In the genomic region with DNA sequence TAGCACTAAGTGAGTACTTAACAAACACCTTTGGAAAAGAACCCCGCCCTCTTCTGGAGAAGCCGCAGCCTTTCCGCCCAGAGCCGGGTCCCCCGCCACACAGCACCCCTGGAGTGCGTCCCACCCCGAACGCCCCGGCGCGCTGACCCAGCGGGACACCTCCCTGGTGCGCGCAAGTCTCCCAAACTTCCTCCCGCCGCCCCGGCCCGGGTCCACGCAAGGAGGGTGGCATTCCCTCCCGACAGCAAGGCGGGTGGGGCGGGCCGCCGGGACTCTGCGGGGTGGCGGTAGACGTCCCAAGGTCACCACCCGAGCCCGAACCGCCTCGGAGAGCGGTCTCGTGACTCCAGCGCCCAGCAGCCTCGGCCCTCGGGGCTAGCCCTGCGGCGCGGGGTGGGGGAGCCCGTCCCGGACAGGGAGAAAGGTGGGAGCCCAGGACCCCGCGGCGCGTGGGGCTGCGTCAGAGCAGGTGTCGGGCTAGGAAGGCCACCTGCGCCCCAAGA, we compare ENCODE assay signal across 8 cellular contexts. TPM values are rescaled to one million over a fixed set of nuclear protein-coding genes. Genes with fewer than 3 reads are reported as not detected.
DNase-seq lines count a peak whose midpoint lies in the region; ATAC-seq and TF ChIP-seq lines count a peak whose summit lies in the region.

No MANE protein-coding gene starts in this region.

- DNase-seq in Ammon's horn (ENCODE audit: low spot score) (peak; percentile 22), left ventricle myocardium inferior (peak; percentile 54), posterior cingulate gyrus (peak in 9 of 10 donors; percentile 6 to 87 (median 32)), SHP77 treated with DMSO at 0.1 percent for 48 hours (lab: John Stamatoyannopoulos, UW) (no peak)

- peaks cover 8% of the 10 kb centered on the region for H3K36me3 ChIP-seq in left ventricle myocardium inferior

- peak overlapping the region; percentile 99 for H3K4me3 ChIP-seq in left ventricle myocardium inferior

- peaks cover 48% of the 10 kb centered on the region for H3K4me1 ChIP-seq in left ventricle myocardium inferior

- 0 to 1% (median 1%) methylated on average over 41 to 48 of the region's 48 CpGs for WGBS in adipose tissue, 3 donors

- H3K27me3 ChIP-seq in left ventricle myocardium inferior (ENCODE audit: low read depth), result no peaks in the 10 kb centered on the region

- ATAC-seq in GM18909 (IDR thresholded peaks at IDR 0.05; ENCODE audit: poor library complexity, unreplicated experiment) (peak; percentile 41), HG03095 (IDR thresholded peaks at IDR 0.05; ENCODE audit: unreplicated experiment) (peak; percentile 32)

- intact Hi-C loops in left ventricle myocardium inferior (cut with micrococcal nuclease) (no loop called here), posterior cingulate gyrus (cut with DNase I) (no loop called here)

- TF ChIP-seq CTCF in left ventricle myocardium inferior (IDR thresholded peaks at IDR 0.05; ENCODE audit: borderline replicate concordance), result peak; percentile 19

- H3K27ac ChIP-seq in adipose tissue (ENCODE audit: low read depth, low read length) (peak overlapping the region; percentile 21), left ventricle myocardium inferior (replicated peaks) (peak overlapping the region; percentile 94)

- no peaks in the 10 kb centered on the region for H3K9me3 ChIP-seq in left ventricle myocardium inferior (replicated peaks)

TF ChIP-seq in PFSK-1, 5 proteins besides CTCF, POLR2A, EP300 and RAD21:
- TF ChIP-seq FOXP2 (optimal IDR thresholded peaks at IDR 0.05; ENCODE audit: borderline replicate concordance, extremely low read depth, extremely low read length, insufficient read depth) (peak; percentile 14), SIN3A (IDR thresholded peaks at IDR 0.05; ENCODE audit: borderline replicate concordance, insufficient read depth, low read length) (no peak)

RNA-seq across cellular contexts. Expression of gene CCDC93, which starts 0.6 kb away (rescaled TPM):
- 17.9 TPM for polyA plus RNA-seq in PFSK-1 (2012; ENCODE audit: insufficient read length, low read depth)
- polyA plus RNA-seq in adipose tissue, result 1 to 10 TPM; 6.7 to 7.4 (median 7.1) TPM
- 22.8 TPM for total RNA-seq in left ventricle myocardium inferior
